2 cellular contexts compared by ENCODE assay signal in the genomic region with DNA sequence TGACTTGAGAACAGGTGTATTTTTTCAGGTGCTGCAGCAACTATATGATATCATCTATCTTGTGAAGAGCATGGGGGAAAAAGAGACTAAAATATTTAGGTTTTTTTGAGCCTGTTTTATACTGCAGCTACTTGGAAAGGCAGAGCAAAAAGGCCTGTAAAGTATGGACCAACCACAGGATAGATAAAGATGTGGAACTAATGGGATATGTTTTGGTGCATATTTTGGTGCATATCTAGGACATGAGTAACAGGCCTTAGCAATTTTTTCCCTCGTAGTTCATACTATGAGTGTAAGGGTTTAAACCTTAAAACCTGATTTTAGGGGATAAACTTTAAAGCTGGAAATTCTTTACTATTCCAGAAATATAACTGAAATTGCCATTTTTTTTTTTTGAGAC.
TF ChIP-seq lines count a peak whose summit lies in the region.

No MANE protein-coding gene starts in this region.

TF ChIP-seq in IMR-90, 13 proteins besides CTCF, POLR2A, EP300 and RAD21:
- TF ChIP-seq RFX5 (IDR thresholded peaks at IDR 0.05; ENCODE audit: low read depth, low read length) (no peak), RCOR1 (IDR thresholded peaks at IDR 0.05; ENCODE audit: insufficient replicate concordance, low read length) (no peak), CHD1 (IDR thresholded peaks at IDR 0.05; ENCODE audit: low read depth, low read length) (no peak), FOS (IDR thresholded peaks at IDR 0.05; ENCODE audit: low read depth, low read length) (no peak), MAZ (IDR thresholded peaks at IDR 0.05; ENCODE audit: borderline replicate concordance, low read depth, low read length) (no peak), CEBPB (IDR thresholded peaks at IDR 0.05; ENCODE audit: low read depth, low read length) (no peak), BHLHE40 (IDR thresholded peaks at IDR 0.05; ENCODE audit: low read depth, low read length) (no peak), MXI1 (IDR thresholded peaks at IDR 0.05; ENCODE audit: borderline replicate concordance, low read depth, low read length) (no peak)
- TF ChIP-seq, protein P1, sequence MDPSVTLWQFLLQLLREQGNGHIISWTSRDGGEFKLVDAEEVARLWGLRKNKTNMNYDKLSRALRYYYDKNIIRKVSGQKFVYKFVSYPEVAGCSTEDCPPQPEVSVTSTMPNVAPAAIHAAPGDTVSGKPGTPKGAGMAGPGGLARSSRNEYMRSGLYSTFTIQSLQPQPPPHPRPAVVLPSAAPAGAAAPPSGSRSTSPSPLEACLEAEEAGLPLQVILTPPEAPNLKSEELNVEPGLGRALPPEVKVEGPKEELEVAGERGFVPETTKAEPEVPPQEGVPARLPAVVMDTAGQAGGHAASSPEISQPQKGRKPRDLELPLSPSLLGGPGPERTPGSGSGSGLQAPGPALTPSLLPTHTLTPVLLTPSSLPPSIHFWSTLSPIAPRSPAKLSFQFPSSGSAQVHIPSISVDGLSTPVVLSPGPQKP (IDR thresholded peaks at IDR 0.05; ENCODE audit: borderline replicate concordance, low read depth, low read length): no peak
- TF ChIP-seq, protein P2, sequence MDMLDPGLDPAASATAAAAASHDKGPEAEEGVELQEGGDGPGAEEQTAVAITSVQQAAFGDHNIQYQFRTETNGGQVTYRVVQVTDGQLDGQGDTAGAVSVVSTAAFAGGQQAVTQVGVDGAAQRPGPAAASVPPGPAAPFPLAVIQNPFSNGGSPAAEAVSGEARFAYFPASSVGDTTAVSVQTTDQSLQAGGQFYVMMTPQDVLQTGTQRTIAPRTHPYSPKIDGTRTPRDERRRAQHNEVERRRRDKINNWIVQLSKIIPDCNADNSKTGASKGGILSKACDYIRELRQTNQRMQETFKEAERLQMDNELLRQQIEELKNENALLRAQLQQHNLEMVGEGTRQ (IDR thresholded peaks at IDR 0.05; ENCODE audit: low read depth, low read length): no peak

TF ChIP-seq in GM23338, 12 proteins besides CTCF, POLR2A, EP300 and RAD21:
- TF ChIP-seq ZNF114 (CRISPR knock-in tag; IDR thresholded peaks at IDR 0.05) (no peak), POLR2AphosphoS5 (IDR thresholded peaks at IDR 0.05; ENCODE audit: low read depth) (no peak), EZH2phosphoT487 (IDR thresholded peaks at IDR 0.05; ENCODE audit: unreplicated experiment) (no peak), STAT1 (IDR thresholded peaks at IDR 0.05; ENCODE audit: unreplicated experiment) (no peak), ZNF331 (CRISPR knock-in tag; IDR thresholded peaks at IDR 0.05; ENCODE audit: low read depth) (no peak), CREB1 (CRISPR knock-in tag; IDR thresholded peaks at IDR 0.05; ENCODE audit: low read depth) (no peak), NANOG (IDR thresholded peaks at IDR 0.05; ENCODE audit: borderline replicate concordance) (no peak), EZH2 (IDR thresholded peaks at IDR 0.05; ENCODE audit: low read depth, unreplicated experiment) (no peak), JUNB (IDR thresholded peaks at IDR 0.05; ENCODE audit: unreplicated experiment) (no peak)
- TF ChIP-seq, protein P3, sequence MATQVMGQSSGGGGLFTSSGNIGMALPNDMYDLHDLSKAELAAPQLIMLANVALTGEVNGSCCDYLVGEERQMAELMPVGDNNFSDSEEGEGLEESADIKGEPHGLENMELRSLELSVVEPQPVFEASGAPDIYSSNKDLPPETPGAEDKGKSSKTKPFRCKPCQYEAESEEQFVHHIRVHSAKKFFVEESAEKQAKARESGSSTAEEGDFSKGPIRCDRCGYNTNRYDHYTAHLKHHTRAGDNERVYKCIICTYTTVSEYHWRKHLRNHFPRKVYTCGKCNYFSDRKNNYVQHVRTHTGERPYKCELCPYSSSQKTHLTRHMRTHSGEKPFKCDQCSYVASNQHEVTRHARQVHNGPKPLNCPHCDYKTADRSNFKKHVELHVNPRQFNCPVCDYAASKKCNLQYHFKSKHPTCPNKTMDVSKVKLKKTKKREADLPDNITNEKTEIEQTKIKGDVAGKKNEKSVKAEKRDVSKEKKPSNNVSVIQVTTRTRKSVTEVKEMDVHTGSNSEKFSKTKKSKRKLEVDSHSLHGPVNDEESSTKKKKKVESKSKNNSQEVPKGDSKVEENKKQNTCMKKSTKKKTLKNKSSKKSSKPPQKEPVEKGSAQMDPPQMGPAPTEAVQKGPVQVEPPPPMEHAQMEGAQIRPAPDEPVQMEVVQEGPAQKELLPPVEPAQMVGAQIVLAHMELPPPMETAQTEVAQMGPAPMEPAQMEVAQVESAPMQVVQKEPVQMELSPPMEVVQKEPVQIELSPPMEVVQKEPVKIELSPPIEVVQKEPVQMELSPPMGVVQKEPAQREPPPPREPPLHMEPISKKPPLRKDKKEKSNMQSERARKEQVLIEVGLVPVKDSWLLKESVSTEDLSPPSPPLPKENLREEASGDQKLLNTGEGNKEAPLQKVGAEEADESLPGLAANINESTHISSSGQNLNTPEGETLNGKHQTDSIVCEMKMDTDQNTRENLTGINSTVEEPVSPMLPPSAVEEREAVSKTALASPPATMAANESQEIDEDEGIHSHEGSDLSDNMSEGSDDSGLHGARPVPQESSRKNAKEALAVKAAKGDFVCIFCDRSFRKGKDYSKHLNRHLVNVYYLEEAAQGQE (IDR thresholded peaks at IDR 0.05; ENCODE audit: unreplicated experiment): no peak
- TF ChIP-seq, protein P4, sequence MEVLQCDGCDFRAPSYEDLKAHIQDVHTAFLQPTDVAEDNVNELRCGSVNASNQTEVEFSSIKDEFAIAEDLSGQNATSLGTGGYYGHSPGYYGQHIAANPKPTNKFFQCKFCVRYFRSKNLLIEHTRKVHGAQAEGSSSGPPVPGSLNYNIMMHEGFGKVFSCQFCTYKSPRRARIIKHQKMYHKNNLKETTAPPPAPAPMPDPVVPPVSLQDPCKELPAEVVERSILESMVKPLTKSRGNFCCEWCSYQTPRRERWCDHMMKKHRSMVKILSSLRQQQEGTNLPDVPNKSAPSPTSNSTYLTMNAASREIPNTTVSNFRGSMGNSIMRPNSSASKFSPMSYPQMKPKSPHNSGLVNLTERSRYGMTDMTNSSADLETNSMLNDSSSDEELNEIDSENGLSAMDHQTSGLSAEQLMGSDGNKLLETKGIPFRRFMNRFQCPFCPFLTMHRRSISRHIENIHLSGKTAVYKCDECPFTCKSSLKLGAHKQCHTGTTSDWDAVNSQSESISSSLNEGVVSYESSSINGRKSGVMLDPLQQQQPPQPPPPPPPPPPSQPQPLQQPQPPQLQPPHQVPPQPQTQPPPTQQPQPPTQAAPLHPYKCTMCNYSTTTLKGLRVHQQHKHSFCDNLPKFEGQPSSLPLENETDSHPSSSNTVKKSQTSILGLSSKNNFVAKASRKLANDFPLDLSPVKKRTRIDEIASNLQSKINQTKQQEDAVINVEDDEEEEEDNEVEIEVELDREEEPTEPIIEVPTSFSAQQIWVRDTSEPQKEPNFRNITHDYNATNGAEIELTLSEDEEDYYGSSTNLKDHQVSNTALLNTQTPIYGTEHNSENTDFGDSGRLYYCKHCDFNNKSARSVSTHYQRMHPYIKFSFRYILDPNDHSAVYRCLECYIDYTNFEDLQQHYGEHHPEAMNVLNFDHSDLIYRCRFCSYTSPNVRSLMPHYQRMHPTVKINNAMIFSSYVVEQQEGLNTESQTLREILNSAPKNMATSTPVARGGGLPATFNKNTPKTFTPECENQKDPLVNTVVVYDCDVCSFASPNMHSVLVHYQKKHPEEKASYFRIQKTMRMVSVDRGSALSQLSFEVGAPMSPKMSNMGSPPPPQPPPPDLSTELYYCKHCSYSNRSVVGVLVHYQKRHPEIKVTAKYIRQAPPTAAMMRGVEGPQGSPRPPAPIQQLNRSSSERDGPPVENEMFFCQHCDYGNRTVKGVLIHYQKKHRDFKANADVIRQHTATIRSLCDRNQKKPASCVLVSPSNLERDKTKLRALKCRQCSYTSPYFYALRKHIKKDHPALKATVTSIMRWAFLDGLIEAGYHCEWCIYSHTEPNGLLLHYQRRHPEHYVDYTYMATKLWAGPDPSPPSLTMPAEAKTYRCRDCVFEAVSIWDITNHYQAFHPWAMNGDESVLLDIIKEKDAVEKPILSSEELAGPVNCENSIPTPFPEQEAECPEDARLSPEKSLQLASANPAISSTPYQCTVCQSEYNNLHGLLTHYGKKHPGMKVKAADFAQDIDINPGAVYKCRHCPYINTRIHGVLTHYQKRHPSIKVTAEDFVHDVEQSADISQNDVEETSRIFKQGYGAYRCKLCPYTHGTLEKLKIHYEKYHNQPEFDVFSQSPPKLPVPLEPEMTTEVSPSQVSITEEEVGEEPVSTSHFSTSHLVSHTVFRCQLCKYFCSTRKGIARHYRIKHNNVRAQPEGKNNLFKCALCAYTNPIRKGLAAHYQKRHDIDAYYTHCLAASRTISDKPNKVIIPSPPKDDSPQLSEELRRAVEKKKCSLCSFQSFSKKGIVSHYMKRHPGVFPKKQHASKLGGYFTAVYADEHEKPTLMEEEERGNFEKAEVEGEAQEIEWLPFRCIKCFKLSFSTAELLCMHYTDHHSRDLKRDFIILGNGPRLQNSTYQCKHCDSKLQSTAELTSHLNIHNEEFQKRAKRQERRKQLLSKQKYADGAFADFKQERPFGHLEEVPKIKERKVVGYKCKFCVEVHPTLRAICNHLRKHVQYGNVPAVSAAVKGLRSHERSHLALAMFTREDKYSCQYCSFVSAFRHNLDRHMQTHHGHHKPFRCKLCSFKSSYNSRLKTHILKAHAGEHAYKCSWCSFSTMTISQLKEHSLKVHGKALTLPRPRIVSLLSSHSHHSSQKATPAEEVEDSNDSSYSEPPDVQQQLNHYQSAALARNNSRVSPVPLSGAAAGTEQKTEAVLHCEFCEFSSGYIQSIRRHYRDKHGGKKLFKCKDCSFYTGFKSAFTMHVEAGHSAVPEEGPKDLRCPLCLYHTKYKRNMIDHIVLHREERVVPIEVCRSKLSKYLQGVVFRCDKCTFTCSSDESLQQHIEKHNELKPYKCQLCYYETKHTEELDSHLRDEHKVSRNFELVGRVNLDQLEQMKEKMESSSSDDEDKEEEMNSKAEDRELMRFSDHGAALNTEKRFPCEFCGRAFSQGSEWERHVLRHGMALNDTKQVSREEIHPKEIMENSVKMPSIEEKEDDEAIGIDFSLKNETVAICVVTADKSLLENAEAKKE (CRISPR knock-in tag; IDR thresholded peaks at IDR 0.05): no peak
- TF ChIP-seq, protein P5, sequence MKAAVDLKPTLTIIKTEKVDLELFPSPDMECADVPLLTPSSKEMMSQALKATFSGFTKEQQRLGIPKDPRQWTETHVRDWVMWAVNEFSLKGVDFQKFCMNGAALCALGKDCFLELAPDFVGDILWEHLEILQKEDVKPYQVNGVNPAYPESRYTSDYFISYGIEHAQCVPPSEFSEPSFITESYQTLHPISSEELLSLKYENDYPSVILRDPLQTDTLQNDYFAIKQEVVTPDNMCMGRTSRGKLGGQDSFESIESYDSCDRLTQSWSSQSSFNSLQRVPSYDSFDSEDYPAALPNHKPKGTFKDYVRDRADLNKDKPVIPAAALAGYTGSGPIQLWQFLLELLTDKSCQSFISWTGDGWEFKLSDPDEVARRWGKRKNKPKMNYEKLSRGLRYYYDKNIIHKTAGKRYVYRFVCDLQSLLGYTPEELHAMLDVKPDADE (IDR thresholded peaks at IDR 0.05): no peak
